In genomic region chr9:131987232-131987631, GRCh38 we compare ENCODE assay signal across 30 cellular contexts.
"Had no signal": no experiment of that assay in that cellular context is flagged by ENCODE, and none has a peak within 500 bp of the region (broad histone marks: within the 10 kb centered on the region; RNA-seq: fewer than 3 reads in every experiment).

No MANE protein-coding gene starts in this region.

- H3K27ac Mint-ChIP-seq: immature natural killer cell; naive thymus-derived CD8-positive, alpha-beta T cell; stimulated activated naive CD8-positive, alpha-beta T cell treated with anti-CD3 and anti-CD28 coated beads, Interleukin-15, Interleukin-2, amounts not matched to agents 100 ng/mL and 50 ng/mL, for 24 hours had no signal

- DNase-seq: hippocampal formation; immature natural killer cell; kidney; left colon; left lung; lower lobe of right lung; mammary epithelial cell; midbrain; naive thymus-derived CD8-positive, alpha-beta T cell; nucleus accumbens; pancreas; posterior cingulate gyrus; retina; right cardiac atrium; stimulated activated CD4-positive, alpha-beta T cell treated with anti-CD3 and anti-CD28 coated beads, Interleukin-12 subunit alpha, Interleukin-12 subunit beta, amount 100 ng/mL, for 4 hours; stimulated activated CD4-positive, alpha-beta T cell treated with anti-CD3 and anti-CD28 coated beads, Interleukin-15, amount 100 ng/mL, for 24 hours; stimulated activated CD4-positive, alpha-beta T cell treated with anti-CD3 and anti-CD28 coated beads, Interleukin-2, amount 100 ng/mL, for 24 hours; stimulated activated CD4-positive, alpha-beta T cell treated with anti-CD3 and anti-CD28 coated beads, Interleukin-4, amount 100 ng/mL, for 1 hour; stimulated activated naive CD4-positive, alpha-beta T cell; tibial artery; trophoblast cell; upper lobe of right lung had no signal

- H3K9me3 Mint-ChIP-seq: immature natural killer cell; naive thymus-derived CD8-positive, alpha-beta T cell; nephron; neural crest cell; stimulated activated naive CD8-positive, alpha-beta T cell treated with anti-CD3 and anti-CD28 coated beads, Interleukin-15, Interleukin-2, amounts not matched to agents 100 ng/mL and 50 ng/mL, for 24 hours had no signal

- H3K4me3 Mint-ChIP-seq: immature natural killer cell; naive thymus-derived CD8-positive, alpha-beta T cell; nephron; neural crest cell; stimulated activated naive CD8-positive, alpha-beta T cell treated with anti-CD3 and anti-CD28 coated beads, Interleukin-15, Interleukin-2, amounts not matched to agents 100 ng/mL and 50 ng/mL, for 24 hours had no signal

- H3K9me3 ChIP-seq: left lung, lower lobe of right lung, pancreas, prostate gland, suprapubic skin, thoracic aorta, tibial artery, upper lobe of right lung had no signal

- H3K4me1 ChIP-seq: left lung, lower lobe of right lung, pancreas, prostate gland, suprapubic skin, upper lobe of right lung had no signal

- H3K36me3 ChIP-seq: left lung, lower lobe of right lung, pancreas, prostate gland, suprapubic skin, thoracic aorta, tibial artery, upper lobe of right lung had no signal

- H3K27ac ChIP-seq: left lung, lower lobe of right lung, pancreas, prostate gland, skin epidermis, suprapubic skin, thoracic aorta, tibial artery, upper lobe of right lung had no signal

- H3K4me3 ChIP-seq: left lung, lower lobe of right lung, pancreas, prostate gland, skin epidermis, suprapubic skin, thoracic aorta, tibial artery, upper lobe of right lung had no signal

- H3K27me3 Mint-ChIP-seq: naive thymus-derived CD8-positive, alpha-beta T cell; stimulated activated naive CD8-positive, alpha-beta T cell treated with anti-CD3 and anti-CD28 coated beads, Interleukin-15, Interleukin-2, amounts not matched to agents 100 ng/mL and 50 ng/mL, for 24 hours had no signal

- ATAC-seq: left colon; left lung; lower lobe of right lung; naive thymus-derived CD8-positive, alpha-beta T cell; pancreas; right cardiac atrium; sciatic nerve; upper lobe of right lung had no signal

- H3K27me3 ChIP-seq: left lung, pancreas, suprapubic skin, tibial artery, upper lobe of right lung had no signal

- H3K36me3 Mint-ChIP-seq: immature natural killer cell had no signal
